ENCODE assay signal across 19 cellular contexts in genomic region chr2:222989431-222989830, GRCh38.
A peak's percentile ranks its signal among the peaks of the same experiment; 100 is the strongest.
DNase-seq lines count a peak whose midpoint lies in the region; ATAC-seq and TF ChIP-seq lines count a peak whose summit lies in the region.
"Had no signal": no experiment of that assay in that cellular context is flagged by ENCODE, and none has a peak within 500 bp of the region (broad histone marks: within the 10 kb centered on the region; RNA-seq: fewer than 3 reads in every experiment).

No MANE protein-coding gene starts in this region.

- H3K27me3 ChIP-seq in DND-41 (ENCODE audit: insufficient read depth, low read length, poor library complexity) = no peaks in the 10 kb centered on the region
- no peaks in the 10 kb centered on the region for H3K27me3 ChIP-seq in esophagus muscularis mucosa

- DNase-seq in DND-41 (no peak), esophagus muscularis mucosa (ENCODE audit: extremely low spot score) (peak; percentile 70), renal cortical epithelial cell (ENCODE audit: low read depth) (peak; percentile 23), DMS53 (lab: John Stamatoyannopoulos, UW) (no peak), germinal center (ENCODE audit: low spot score) (no peak), left lobe of liver (ENCODE audit: low spot score) (no peak)
- peak; percentile 30 for DNase-seq in Jurkat, Clone E6-1 (ENCODE audit: low read depth, low spot score)
- DNase-seq in activated T-cell treated with anti-CD3 and anti-CD28 coated beads, Interleukin-2, amount 50 U/mL, for 48 hours = no peak
- DNase-seq: CD4-positive, alpha-beta T cell; CD8-positive, alpha-beta memory T cell; DMS 273 treated with DMSO at 0.1 percent for 48 hours; DMS79 treated with DMSO at 0.1 percent for 48 hours; EL; GDM1; H9; HFFc6 had no signal

- TF ChIP-seq EP300 in esophagus muscularis mucosa (IDR thresholded peaks at IDR 0.05) = no peak

- H3K36me3 ChIP-seq in DND-41 (ENCODE audit: insufficient read depth, low read length) (no peaks in the 10 kb centered on the region), esophagus muscularis mucosa (no peaks in the 10 kb centered on the region)

- no peak for TF ChIP-seq CTCF in DND-41 (IDR thresholded peaks at IDR 0.05; ENCODE audit: borderline replicate concordance, extremely low read depth, low read length, poor library complexity, severe bottlenecking)
- no peak for TF ChIP-seq CTCF in esophagus muscularis mucosa (IDR thresholded peaks at IDR 0.05)

- no peak for TF ChIP-seq POLR2A in esophagus muscularis mucosa (IDR thresholded peaks at IDR 0.05; ENCODE audit: low read depth)

- H3K9ac ChIP-seq in DND-41 (ENCODE audit: low read depth, low read length) = no peak overlapping the region

- H3K9me3 ChIP-seq in DND-41 (ENCODE audit: insufficient read depth, low read length, severe bottlenecking) (peaks cover 4% of the 10 kb centered on the region), esophagus muscularis mucosa (no peaks in the 10 kb centered on the region)

- no peaks in the 10 kb centered on the region for H3K4me1 ChIP-seq in DND-41 (ENCODE audit: insufficient read depth, low read length)
- H3K4me1 ChIP-seq in esophagus muscularis mucosa = peaks cover 15 to 39% (median 25%) of the 10 kb centered on the region in 4 donors

- H3K4me3 ChIP-seq in DND-41 (ENCODE audit: low read depth in 1 of 2, low read length in 2 of 2) = no peak overlapping the region
- no peak overlapping the region for H3K4me3 ChIP-seq in Jurkat, Clone E6-1 (ENCODE audit: low read length)
- no peak overlapping the region for H3K4me3 ChIP-seq in esophagus muscularis mucosa
- H3K4me3 ChIP-seq: GM12878, GM23338 had no signal

- intact Hi-C loops in esophagus muscularis mucosa (cut with DNase I) = no loop called here

- peak; percentile 29; the same call in 1 of the 3 replicates for ATAC-seq in DND-41 (ENCODE audit: insufficient read depth, low read depth)
- no peak for ATAC-seq in left lobe of liver
- ATAC-seq: GM12878, GM23338, HCT116 had no signal

- H4K20me1 ChIP-seq in DND-41 (ENCODE audit: insufficient read depth, low read length) = no peaks in the 10 kb centered on the region

- no peak overlapping the region for H3K4me2 ChIP-seq in DND-41 (ENCODE audit: insufficient read depth, low read length)
- H3K4me2 ChIP-seq: GM23338 had no signal

- H2AFZ ChIP-seq in DND-41 (ENCODE audit: low read depth, low read length) = no peak overlapping the region
- H2AFZ ChIP-seq: GM23338 had no signal

- H3K27ac ChIP-seq in DND-41 (ENCODE audit: low read length) (no peak overlapping the region), esophagus muscularis mucosa (replicated peaks in 1 of 4) (no peak overlapping the region)

- no peaks in the 10 kb centered on the region for H3K79me2 ChIP-seq in DND-41 (ENCODE audit: insufficient read depth, low read length)

Comparison
In these comparisons a context has a peak if more than half of its experiments do, and no peak if none do; other contexts are left out.
1. DNase-seq: peak in Jurkat, Clone E6-1 (single experiment), esophagus muscularis mucosa (single experiment) and renal cortical epithelial cell (single experiment); none in DND-41 (single experiment), DMS53 (single experiment), germinal center (single experiment), activated T-cell treated with anti-CD3 and anti-CD28 coated beads, Interleukin-2, amount 50 U/mL, for 48 hours (0 of 2) and left lobe of liver (single experiment).